Comparison of ENCODE assay signal across 21 cellular contexts in genomic region chr2:52452201-52452600, GRCh38.
DNase-seq lines count a peak whose midpoint lies in the region; ATAC-seq, FAIRE-seq and TF ChIP-seq lines count a peak whose summit lies in the region.
"Had no signal": no experiment of that assay in that cellular context is flagged by ENCODE, and none has a peak within 500 bp of the region (broad histone marks: within the 10 kb centered on the region; RNA-seq: fewer than 3 reads in every experiment).

No MANE protein-coding gene starts in this region.

- H3K36me3 ChIP-seq in liver (ENCODE audit: control insufficient read depth in 4 of 4, insufficient read depth in 3 of 4, low read depth in 1 of 4, low read length in 3 of 4), result no peaks in the 10 kb centered on the region
- H3K36me3 ChIP-seq in HepG2 (replicated peaks in 1 of 2; ENCODE audit: control insufficient read depth in 1 of 2, insufficient read depth in 2 of 2, low read length in 2 of 2), result no peaks in the 10 kb centered on the region
- H3K36me3 ChIP-seq: BLaER1 treated with 17β-estradiol and CSF1 and Interleukin-3, amounts not matched to agents 10 nM and 100 nM had no signal

- H3K4me3 ChIP-seq in liver (ENCODE audit: low read depth in 1 of 3, low read length in 3 of 3) (peak overlapping the region in 1 of 3 donors; percentile 6), HepG2 (replicated peaks in 1 of 3; ENCODE audit: insufficient read depth in 1 of 3, low read depth in 2 of 3, low read length in 3 of 3) (no peak overlapping the region)
- H3K4me3 ChIP-seq: A549; BLaER1 treated with 17β-estradiol and CSF1 and Interleukin-3, amounts not matched to agents 10 nM and 100 nM; GM12878 had no signal

- H3K4me2 ChIP-seq in HepG2 (ENCODE audit: low read depth, low read length), result no peak overlapping the region
- H3K4me2 ChIP-seq: A549; BLaER1 treated with 17β-estradiol and CSF1 and Interleukin-3, amounts not matched to agents 10 nM and 100 nM had no signal

- WGBS in liver, result 53% methylated on average over 4 of the region's 4 CpGs
- WGBS in HepG2 (ENCODE audit: low lambda C conversion rate), result 38% methylated on average over 4 of the region's 4 CpGs

- H3K9ac ChIP-seq in liver (ENCODE audit: low read depth in 1 of 2, low read length in 2 of 2) (no peak overlapping the region), HepG2 (ENCODE audit: insufficient read depth, low read depth, low read length) (no peak overlapping the region)
- H3K9ac ChIP-seq: BLaER1 treated with 17β-estradiol and CSF1 and Interleukin-3, amounts not matched to agents 10 nM and 100 nM had no signal

- intact Hi-C loops in HepG2 (cut with micrococcal nuclease; ENCODE audit: unreplicated experiment), result no loop called here

- no peaks in the 10 kb centered on the region for H3K9me3 ChIP-seq in liver (ENCODE audit: control insufficient read depth in 4 of 4, low read length in 3 of 4)
- peaks cover 27% of the 10 kb centered on the region for H3K9me3 ChIP-seq in HepG2 (ENCODE audit: low read length)
- H3K9me3 ChIP-seq: A549; BLaER1 treated with 17β-estradiol and CSF1 and Interleukin-3, amounts not matched to agents 10 nM and 100 nM had no signal

- POLR2A ChIA-PET in HepG2 (lab: Yijun Ruan, JAX), result no interaction called here

- H2AFZ ChIP-seq in HepG2 (ENCODE audit: low read length), result no peak overlapping the region

- TF ChIP-seq EP300 in HepG2 (IDR thresholded peaks at IDR 0.05; ENCODE audit: low read depth in 2 of 2, low read length in 2 of 2) (no peak), HepG2 (CRISPR knock-in tag; IDR thresholded peaks at IDR 0.05; ENCODE audit: borderline replicate concordance) (no peak)

- peak overlapping the region in 1 of 2 donors; percentile 6 for H3K27ac ChIP-seq in liver (ENCODE audit: low read depth in 1 of 2, low read length in 2 of 2)
- H3K27ac ChIP-seq in HepG2 (ENCODE audit: extremely low read length, insufficient read depth, low read length), result no peak overlapping the region
- H3K27ac ChIP-seq: 22Rv1; A549; BLaER1 treated with 17β-estradiol and CSF1 and Interleukin-3, amounts not matched to agents 10 nM and 100 nM; C4-2B had no signal

- TF ChIP-seq CTCF in liver (IDR thresholded peaks at IDR 0.05; ENCODE audit: low read depth, low read length, missing input control) (no peak), HepG2 (CRISPR knock-in tag; IDR thresholded peaks at IDR 0.05) (no peak)

- CTCF ChIA-PET in HepG2 (lab: Yijun Ruan, JAX; ENCODE audit: low intra/inter-chr PET ratio, low total read pairs), result no interaction called here

- H3K27me3 ChIP-seq in liver (ENCODE audit: control insufficient read depth in 4 of 4, insufficient read depth in 4 of 4, low read length in 3 of 4), result no peaks in the 10 kb centered on the region
- H3K27me3 ChIP-seq in HepG2 (ENCODE audit: control insufficient read depth in 1 of 2, insufficient read depth in 2 of 2, low read length in 2 of 2), result no peaks in the 10 kb centered on the region
- H3K27me3 ChIP-seq: BLaER1 treated with 17β-estradiol and CSF1 and Interleukin-3, amounts not matched to agents 10 nM and 100 nM had no signal

- H4K20me1 ChIP-seq in HepG2 (ENCODE audit: insufficient read depth, low read length), result no peaks in the 10 kb centered on the region
- H4K20me1 ChIP-seq: BLaER1 treated with 17β-estradiol and CSF1 and Interleukin-3, amounts not matched to agents 10 nM and 100 nM had no signal

- TF ChIP-seq RAD21 in liver (IDR thresholded peaks at IDR 0.05) (no peak), HepG2 (CRISPR knock-in tag; IDR thresholded peaks at IDR 0.05) (no peak)

- in situ Hi-C loops in HepG2 (cut with HindIII; ENCODE audit: extremely low pct_ligation_motif_present, low pct_unique_long_range_greater_than_20kb), result no loop called here

- ATAC-seq in HepG2 (no peak), left lobe of liver (peak; percentile 75), GM18868 (IDR thresholded peaks at IDR 0.05; ENCODE audit: unreplicated experiment) (no peak)
- ATAC-seq: A549; CD8-positive, alpha-beta T cell; GM12878 had no signal

- no peaks in the 10 kb centered on the region for H3K79me2 ChIP-seq in HepG2 (ENCODE audit: insufficient read depth, low read length)

- no peak for TF ChIP-seq POLR2A in HepG2 (IDR thresholded peaks at IDR 0.05; ENCODE audit: insufficient read depth in 1 of 2, low read depth in 2 of 2, low read length in 2 of 2)

- BruUV-seq in HepG2 (replicated peaks; lab: Mats Ljungman, UMichigan), result no TSS peak

- no peak for FAIRE-seq in HepG2 (lab: Jason Lieb, UNC)
- FAIRE-seq: A549, D721Med, G401.6, GM12878, GM12892, GM18507, GM19239 had no signal

- DNase-seq in HepG2 (ENCODE audit: low spot score) (no peak), left lobe of liver (ENCODE audit: low spot score) (no peak), GDM1 (lab: John Stamatoyannopoulos, UW) (no peak)
- DNase-seq: AML-193; Caco-2; Calu3; CD4-positive, alpha-beta T cell; CD8-positive, alpha-beta T cell; DMS79 treated with DMSO at 0.1 percent for 48 hours had no signal

- H3K4me1 ChIP-seq in liver (ENCODE audit: control insufficient read depth in 4 of 4, insufficient read depth in 4 of 4, low read length in 3 of 4) (peaks cover 4 to 34% (median 18%) of the 10 kb centered on the region in 4 donors), HepG2 (ENCODE audit: insufficient read depth, low read length) (no peaks in the 10 kb centered on the region)
- H3K4me1 ChIP-seq: A549, Caco-2 had no signal

TF ChIP-seq in liver, 16 proteins besides CTCF, POLR2A, EP300 and RAD21 (continues in another document):
- TF ChIP-seq GABPA (IDR thresholded peaks at IDR 0.05 in 1 of 2, conservative IDR thresholded peaks at IDR 0.05 in 1 of 2) (no peak), HNF4A (conservative IDR thresholded peaks at IDR 0.05) (peak; percentile 76 to 79), REST (IDR thresholded peaks at IDR 0.05) (peak; percentile 21), RXRA (IDR thresholded peaks at IDR 0.05) (peak; percentile 27 to 38), EGR1 (IDR thresholded peaks at IDR 0.05; ENCODE audit: low read depth in 2 of 2) (no peak)
- TF ChIP-seq, protein P1, sequence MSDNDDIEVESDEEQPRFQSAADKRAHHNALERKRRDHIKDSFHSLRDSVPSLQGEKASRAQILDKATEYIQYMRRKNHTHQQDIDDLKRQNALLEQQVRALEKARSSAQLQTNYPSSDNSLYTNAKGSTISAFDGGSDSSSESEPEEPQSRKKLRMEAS (IDR thresholded peaks at IDR 0.05), result peak; percentile 31

TF ChIP-seq in HepG2, 621 proteins besides CTCF, POLR2A, EP300 and RAD21:
- TF ChIP-seq ZFP1 (CRISPR knock-in tag; IDR thresholded peaks at IDR 0.05) (no peak), ZNF20 (CRISPR knock-in tag; IDR thresholded peaks at IDR 0.05) (no peak), HCFC1 (IDR thresholded peaks at IDR 0.05; ENCODE audit: low read depth, low read length) (no peak), POLR2AphosphoS5 (IDR thresholded peaks at IDR 0.05; ENCODE audit: low read depth, low read length) (no peak), ZNF7 (CRISPR knock-in tag; IDR thresholded peaks at IDR 0.05) (no peak), KDM5A (IDR thresholded peaks at IDR 0.05; ENCODE audit: borderline replicate concordance, low read length) (no peak), ZNF205 (CRISPR knock-in tag; IDR thresholded peaks at IDR 0.05) (no peak), ATM (IDR thresholded peaks at IDR 0.05; ENCODE audit: borderline replicate concordance) (no peak)
